Comparison of ENCODE assay signal across 16 cellular contexts in genomic region chr13:35923347-35923746, GRCh38.
DNase-seq lines count a peak whose midpoint lies in the region; ATAC-seq, FAIRE-seq and TF ChIP-seq lines count a peak whose summit lies in the region.
"Had no signal": no experiment of that assay in that cellular context is flagged by ENCODE, and none has a peak within 500 bp of the region (broad histone marks: within the 10 kb centered on the region; RNA-seq: fewer than 3 reads in every experiment).

No MANE protein-coding gene starts in this region.

- H3K9me3 ChIP-seq in right atrium auricular region: no peaks in the 10 kb centered on the region
- H3K9me3 ChIP-seq in adipocyte (ENCODE audit: control insufficient read depth, low read length): no peaks in the 10 kb centered on the region
- H3K9me3 ChIP-seq: left lung had no signal

- intact Hi-C loops in Right ventricle myocardium superior (cut with DNase I): no loop called here

- H3K4me1 ChIP-seq in right atrium auricular region (peaks cover 0 to 30% of the 10 kb centered on the region in 2 donors), adipocyte (ENCODE audit: control insufficient read depth, insufficient read depth, low read length) (peaks cover 46% of the 10 kb centered on the region)
- H3K4me1 ChIP-seq: left lung had no signal

- H3K27ac ChIP-seq in right atrium auricular region: peak overlapping the region in 1 of 2 donors; percentile 15
- H3K27ac ChIP-seq: KMS-11, left lung, parathyroid adenoma, WERI-Rb-1 had no signal

- H3K36me3 ChIP-seq in right atrium auricular region (no peaks in the 10 kb centered on the region), adipocyte (ENCODE audit: control insufficient read depth, insufficient read depth, low read length, severe bottlenecking) (no peaks in the 10 kb centered on the region)
- H3K36me3 ChIP-seq: left lung, WERI-Rb-1 had no signal

- ATAC-seq in Right ventricle myocardium superior (ENCODE audit: poor library complexity) (peak; percentile 59), HG03196 (IDR thresholded peaks at IDR 0.05; ENCODE audit: unreplicated experiment) (no peak)
- ATAC-seq: left lung had no signal

- no peak for TF ChIP-seq CTCF in right atrium auricular region (IDR thresholded peaks at IDR 0.05)

- DNase-seq in Right ventricle myocardium superior: peak; percentile 62
- no peak for DNase-seq in right atrium auricular region (ENCODE audit: low spot score)
- peak; percentile 66 for DNase-seq in adipocyte (ENCODE audit: low read depth)
- DNase-seq in glomerular visceral epithelial cell (ENCODE audit: extremely low spot score): peak; percentile 78
- DNase-seq in urothelium cell line (ENCODE audit: low spot score): peak; percentile 33
- DNase-seq in cerebellar cortex (ENCODE audit: low spot score): no peak
- no peak for DNase-seq in NCI-H2107 treated with DMSO at 0.1 percent for 48 hours (lab: John Stamatoyannopoulos, UW; ENCODE audit: unreplicated experiment)
- DNase-seq: activated T-cell treated with anti-CD3 and anti-CD28 coated beads, Interleukin-2, amount 50 U/mL, for 1 hour; foreskin melanocyte; left lung; RPMI8226; stimulated activated CD4-positive, alpha-beta T cell treated with anti-CD3 and anti-CD28 coated beads, Interleukin-4, amount 100 ng/mL, for 4 hours; WERI-Rb-1 had no signal

- no peaks in the 10 kb centered on the region for H3K27me3 ChIP-seq in right atrium auricular region
- no peaks in the 10 kb centered on the region for H3K27me3 ChIP-seq in adipocyte (replicated peaks; ENCODE audit: control insufficient read depth, insufficient read depth, low read length)
- H3K27me3 ChIP-seq: left lung had no signal

- H3K4me3 ChIP-seq in right atrium auricular region (no peak overlapping the region), adipocyte (ENCODE audit: low read length) (no peak overlapping the region)
- H3K4me3 ChIP-seq: left lung had no signal

- H3K9ac ChIP-seq in adipocyte (ENCODE audit: low read length): peak overlapping the region; percentile 3
- H3K9ac ChIP-seq: KMS-11, parathyroid adenoma had no signal

- no peak for FAIRE-seq in urothelium cell line (lab: Jason Lieb, UNC)

Comparison
In these comparisons a context has a peak if more than half of its experiments do, and no peak if none do; other contexts are left out.
1. DNase-seq: peak in Right ventricle myocardium superior (single experiment), adipocyte (single experiment), glomerular visceral epithelial cell (single experiment) and urothelium cell line (single experiment); none in right atrium auricular region (single experiment), cerebellar cortex (single experiment) and NCI-H2107 treated with DMSO at 0.1 percent for 48 hours (single experiment).